Comparison of ENCODE assay signal across 24 cellular contexts in genomic region chr4:53674891-53675290, GRCh38.
"Had no signal": no experiment of that assay in that cellular context is flagged by ENCODE, and none has a peak within 500 bp of the region (broad histone marks: within the 10 kb centered on the region; RNA-seq: fewer than 3 reads in every experiment).

No MANE protein-coding gene starts in this region.

- H3K27me3 Mint-ChIP-seq: progenitor cell of endocrine pancreas had no signal

- H3K4me1 ChIP-seq: uterus had no signal

- H3K9me3 Mint-ChIP-seq: memory B cell; stimulated activated naive CD8-positive, alpha-beta T cell treated with anti-CD3 and anti-CD28 coated beads, Interleukin-15, Interleukin-2, amounts not matched to agents 100 ng/mL and 50 ng/mL, for 24 hours had no signal

- H3K27ac Mint-ChIP-seq: effector memory CD8-positive, alpha-beta T cell; memory B cell; naive B cell; natural killer cell treated with Interleukin-12 subunit alpha and Interleukin-12 subunit beta and Interleukin-15 and Interleukin-18, amount 100 ng/mL, for 72 hours; progenitor cell of endocrine pancreas; stimulated activated naive B cell treated with anti-CD40 and anti-IgM and Interleukin-4, amounts not matched to agents 10 μg/mL and 1 μg/mL and 100 μg/mL, for 72 hours; stimulated activated naive CD8-positive, alpha-beta T cell treated with anti-CD3 and anti-CD28 coated beads, Interleukin-15, Interleukin-2, amounts not matched to agents 100 ng/mL and 50 ng/mL, for 24 hours had no signal

- H3K9me3 ChIP-seq: gastrocnemius medialis, mucosa of descending colon, neutrophil, pancreas, right lobe of liver, thoracic aorta, tibial nerve, upper lobe of right lung, uterus had no signal

- H3K4me3 ChIP-seq: gastrocnemius medialis, lung, mucosa of descending colon, pancreas, right lobe of liver, thoracic aorta, tibial nerve, upper lobe of right lung, uterus had no signal

- H3K27me3 ChIP-seq: gastrocnemius medialis, neutrophil, pancreas, right lobe of liver, tibial nerve, upper lobe of right lung, uterus had no signal

- H3K4me1 Mint-ChIP-seq: memory B cell; naive B cell; stimulated activated naive B cell treated with anti-CD40 and anti-IgM and Interleukin-4, amounts not matched to agents 10 μg/mL and 1 μg/mL and 100 μg/mL, for 72 hours had no signal

- DNase-seq: cortex of kidney; effector memory CD8-positive, alpha-beta T cell; gastrocnemius medialis; head of caudate nucleus; kidney; mucosa of descending colon; naive B cell; pancreas; right lobe of liver; small intestine; stimulated activated CD4-positive, alpha-beta T cell treated with anti-CD3 and anti-CD28 coated beads, Interleukin-15, amount 100 ng/mL, for 24 hours; stimulated activated CD4-positive, alpha-beta T cell treated with anti-CD3 and anti-CD28 coated beads, Interleukin-2, amount 100 ng/mL, for 48 hours; stimulated activated naive B cell treated with anti-CD40 and anti-IgM and Interleukin-4, amounts not matched to agents 10 μg/mL and 1 μg/mL and 100 μg/mL, for 72 hours; upper lobe of right lung; uterus had no signal

- H3K36me3 Mint-ChIP-seq: memory B cell; naive B cell; natural killer cell treated with Interleukin-12 subunit alpha and Interleukin-12 subunit beta and Interleukin-15 and Interleukin-18, amount 100 ng/mL, for 72 hours; stimulated activated naive B cell treated with anti-CD40 and anti-IgM and Interleukin-4, amounts not matched to agents 10 μg/mL and 1 μg/mL and 100 μg/mL, for 72 hours had no signal

- H3K36me3 ChIP-seq: gastrocnemius medialis, neutrophil, pancreas, right lobe of liver, thoracic aorta, tibial nerve, upper lobe of right lung, uterus had no signal

- H3K4me3 Mint-ChIP-seq: effector memory CD8-positive, alpha-beta T cell; memory B cell; naive B cell; natural killer cell treated with Interleukin-12 subunit alpha and Interleukin-12 subunit beta and Interleukin-15 and Interleukin-18, amount 100 ng/mL, for 72 hours; neural crest cell; stimulated activated naive B cell treated with anti-CD40 and anti-IgM and Interleukin-4, amounts not matched to agents 10 μg/mL and 1 μg/mL and 100 μg/mL, for 72 hours; stimulated activated naive CD8-positive, alpha-beta T cell treated with anti-CD3 and anti-CD28 coated beads, Interleukin-15, Interleukin-2, amounts not matched to agents 100 ng/mL and 50 ng/mL, for 24 hours had no signal

- H3K27ac ChIP-seq: gastrocnemius medialis, neutrophil, pancreas, right lobe of liver, thoracic aorta, tibial nerve, upper lobe of right lung, uterus had no signal
